ENCODE assay signal across 10 cellular contexts in the genomic region with DNA sequence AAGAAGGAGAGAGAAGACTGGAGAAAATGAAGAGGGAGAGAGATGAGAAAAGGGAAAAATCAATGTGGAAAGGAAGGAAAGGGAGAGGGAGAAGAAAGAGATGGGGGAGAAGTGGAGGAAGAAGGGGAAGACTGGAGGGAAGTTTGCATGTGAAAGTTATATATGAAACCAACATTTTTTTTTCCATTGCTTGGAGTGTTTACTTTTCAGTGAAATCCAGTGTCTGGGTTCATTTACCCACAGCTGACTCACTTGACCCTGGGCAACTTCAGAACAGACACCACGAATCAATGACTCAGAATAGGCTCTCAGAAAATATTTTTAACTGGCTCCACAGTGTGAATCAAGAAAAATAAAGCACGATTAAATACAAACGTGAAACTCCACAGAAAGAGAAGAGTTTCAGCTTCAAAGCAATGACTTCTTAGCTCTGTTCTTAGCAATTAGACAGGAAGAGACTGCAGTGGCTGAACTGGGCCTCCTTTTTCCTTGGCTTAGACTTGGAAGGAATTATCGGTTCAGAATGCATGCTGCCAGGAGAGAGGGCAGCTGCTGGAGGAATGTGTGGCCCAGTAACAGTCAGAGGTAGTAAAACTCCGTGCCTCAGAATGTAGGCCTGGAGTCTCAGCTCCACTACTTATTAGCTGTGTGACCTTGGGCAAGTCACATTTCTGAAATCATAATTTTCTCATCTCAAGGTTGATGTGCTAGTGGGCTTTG.
DNase-seq lines count a peak whose midpoint lies in the region; ATAC-seq, FAIRE-seq and TF ChIP-seq lines count a peak whose summit lies in the region.
"Had no signal": no experiment of that assay in that cellular context is flagged by ENCODE, and none has a peak within 500 bp of the region (broad histone marks: within the 10 kb centered on the region; RNA-seq: fewer than 3 reads in every experiment).

No MANE protein-coding gene starts in this region.

- peak; percentile 93 for DNase-seq in AG10803 (ENCODE audit: low read depth)
- peak; percentile 63 for DNase-seq in HTR-8/SVneo (ENCODE audit: insufficient read length, low spot score)
- DNase-seq in breast epithelium (ENCODE audit: low spot score in 2 of 2): no peak
- DNase-seq in mucosa of gallbladder (ENCODE audit: low spot score): peak; percentile 53
- DNase-seq in naive thymus-derived CD8-positive, alpha-beta T cell: no peak
- no peak for DNase-seq in CD4-positive, alpha-beta memory T cell
- DNase-seq in Peyer's patch: no peak
- no peak for DNase-seq in NCI-H1048 (lab: John Stamatoyannopoulos, UW)
- DNase-seq: activated CD4-positive, alpha-beta T cell treated with anti-CD3 and anti-CD28 coated beads, Interleukin-2, amount 50 U/mL, for 48 hours had no signal

- H3K9me3 ChIP-seq in breast epithelium: no peaks in the 10 kb centered on the region
- no peaks in the 10 kb centered on the region for H3K9me3 ChIP-seq in CD4-positive, alpha-beta memory T cell (ENCODE audit: control insufficient read depth in 1 of 2, low read length in 2 of 2)
- no peaks in the 10 kb centered on the region for H3K9me3 ChIP-seq in Peyer's patch

- no peak for ATAC-seq in naive thymus-derived CD8-positive, alpha-beta T cell

- H3K36me3 ChIP-seq in breast epithelium (no peaks in the 10 kb centered on the region), Peyer's patch (no peaks in the 10 kb centered on the region)
- H3K36me3 ChIP-seq in CD4-positive, alpha-beta memory T cell (ENCODE audit: insufficient read depth, low read length): no peaks in the 10 kb centered on the region

- H3K27ac Mint-ChIP-seq in naive thymus-derived CD8-positive, alpha-beta T cell: no peak overlapping the region
- H3K27ac Mint-ChIP-seq in CD4-positive, alpha-beta memory T cell: no peak overlapping the region

- TF ChIP-seq POLR2A in breast epithelium (IDR thresholded peaks at IDR 0.05) (no peak), Peyer's patch (IDR thresholded peaks at IDR 0.05) (no peak)

- H3K4me3 ChIP-seq in AG10803 (ENCODE audit: low read length) (no peak overlapping the region), breast epithelium (no peak overlapping the region), Peyer's patch (no peak overlapping the region)
- no peak overlapping the region for H3K4me3 ChIP-seq in CD4-positive, alpha-beta memory T cell (ENCODE audit: low read length in 2 of 2)

- no peak overlapping the region for H3K4me3 Mint-ChIP-seq in naive thymus-derived CD8-positive, alpha-beta T cell
- H3K4me3 Mint-ChIP-seq in CD4-positive, alpha-beta memory T cell: peak overlapping the region in 1 of 8 donors; percentile 5

- H3K27me3 Mint-ChIP-seq in naive thymus-derived CD8-positive, alpha-beta T cell: peaks cover 19 to 55% (median 50%) of the 10 kb centered on the region in 5 donors
- H3K27me3 Mint-ChIP-seq in CD4-positive, alpha-beta memory T cell: peaks cover 14 to 38% of the 10 kb centered on the region in 2 donors

- POLR2A ChIA-PET in naive thymus-derived CD8-positive, alpha-beta T cell (lab: Charles Lee): no interaction called here
- POLR2A ChIA-PET in CD4-positive, alpha-beta memory T cell (lab: Charles Lee; ENCODE audit: partially characterized antibody): no interaction called here

- H3K27ac ChIP-seq in breast epithelium: peak overlapping the region; percentile 30 to 55
- no peak overlapping the region for H3K27ac ChIP-seq in CD4-positive, alpha-beta memory T cell (ENCODE audit: low read depth, low read length)
- peak overlapping the region in 1 of 4 donors; percentile 44 for H3K27ac ChIP-seq in Peyer's patch

- CTCF ChIA-PET in CD4-positive, alpha-beta memory T cell (lab: Charles Lee; ENCODE audit: partially characterized antibody): no interaction called here

- FAIRE-seq in HTR-8/SVneo (lab: Jason Lieb, UNC): no peak
- FAIRE-seq: GM18507 had no signal

- no peaks in the 10 kb centered on the region for H3K4me1 ChIP-seq in breast epithelium
- H3K4me1 ChIP-seq in CD4-positive, alpha-beta memory T cell (ENCODE audit: insufficient read depth, low read length): no peaks in the 10 kb centered on the region
- H3K4me1 ChIP-seq in Peyer's patch: no peaks in the 10 kb centered on the region

- H3K27me3 ChIP-seq in breast epithelium (no peaks in the 10 kb centered on the region), Peyer's patch (no peaks in the 10 kb centered on the region)
- no peaks in the 10 kb centered on the region for H3K27me3 ChIP-seq in CD4-positive, alpha-beta memory T cell (ENCODE audit: insufficient read depth, low read length)

- intact Hi-C loops in breast epithelium (cut with DNase I; ENCODE audit: low total_unique reads): no loop called here
- intact Hi-C loops in CD4-positive, alpha-beta memory T cell (cut with micrococcal nuclease): no loop called here

- H3K4me1 Mint-ChIP-seq in naive thymus-derived CD8-positive, alpha-beta T cell: peaks cover 0 to 6% (median 0%) of the 10 kb centered on the region in 4 donors
- H3K4me1 Mint-ChIP-seq in CD4-positive, alpha-beta memory T cell: no peaks in the 10 kb centered on the region

- peaks cover 0 to 11% (median 0%) of the 10 kb centered on the region in 9 donors for H3K9me3 Mint-ChIP-seq in naive thymus-derived CD8-positive, alpha-beta T cell
- H3K9me3 Mint-ChIP-seq in CD4-positive, alpha-beta memory T cell: peaks cover 0 to 8% (median 1%) of the 10 kb centered on the region in 8 donors

- TF ChIP-seq CTCF in AG10803 (conservative IDR thresholded peaks at IDR 0.05; ENCODE audit: low read length): no peak
- TF ChIP-seq CTCF in breast epithelium (IDR thresholded peaks at IDR 0.05): no peak
- no peak for TF ChIP-seq CTCF in Peyer's patch (IDR thresholded peaks at IDR 0.05)

- H3K36me3 Mint-ChIP-seq in naive thymus-derived CD8-positive, alpha-beta T cell: peaks cover 10 to 19% (median 12%) of the 10 kb centered on the region in 3 donors
- peaks cover 6 to 28% of the 10 kb centered on the region in 2 donors for H3K36me3 Mint-ChIP-seq in CD4-positive, alpha-beta memory T cell

Comparison
In these comparisons a context has a peak if more than half of its experiments do, and no peak if none do; other contexts are left out.
1. DNase-seq: peak in AG10803 (single experiment), HTR-8/SVneo (single experiment) and mucosa of gallbladder (single experiment); none in breast epithelium (0 of 2), naive thymus-derived CD8-positive, alpha-beta T cell (0 of 10), CD4-positive, alpha-beta memory T cell (0 of 5), Peyer's patch (0 of 3) and NCI-H1048 (single experiment).